9 cellular contexts compared by ENCODE assay signal in the genomic region with DNA sequence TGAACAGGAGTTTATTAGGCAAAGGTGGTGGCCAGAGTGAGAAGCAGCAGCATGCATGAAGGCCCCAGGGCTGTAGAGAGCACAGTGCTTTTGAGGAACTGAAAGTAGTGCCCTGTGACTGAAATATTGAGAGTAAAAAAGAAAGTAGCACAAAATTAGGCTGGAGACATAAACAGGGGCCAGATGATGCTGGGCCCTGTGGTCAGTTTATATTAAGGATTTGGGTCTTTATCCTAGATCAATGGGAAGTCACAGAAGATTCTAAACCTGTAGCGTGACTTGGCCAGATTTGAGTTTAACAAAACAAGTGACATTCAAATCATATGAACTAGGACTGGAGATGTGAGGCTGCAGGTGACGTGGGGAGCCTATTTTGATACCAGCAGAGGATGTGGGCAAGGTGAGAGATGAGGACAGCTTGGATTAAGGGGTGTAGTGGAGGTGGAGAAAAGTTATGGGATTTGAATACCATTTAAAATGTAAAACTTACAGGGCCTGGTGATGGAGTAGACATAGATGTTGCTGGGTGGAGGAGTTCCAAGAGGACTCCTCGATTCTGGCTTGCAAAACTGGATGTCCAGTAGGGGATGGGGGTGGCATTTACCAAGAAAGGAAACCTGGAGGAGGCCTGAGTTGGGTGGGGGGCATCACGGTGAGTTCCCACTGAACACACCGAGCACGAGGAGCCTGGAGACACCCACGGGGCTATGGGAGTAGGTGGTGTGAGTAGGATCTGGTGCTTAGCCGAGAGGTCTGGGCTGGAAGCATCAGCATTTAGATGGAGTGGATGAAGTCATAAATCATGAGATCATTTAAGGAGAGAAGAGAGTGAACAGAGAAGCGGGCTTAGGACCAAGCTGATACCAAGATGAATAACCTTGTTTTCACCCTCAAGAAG. TPM values are rescaled to one million over a fixed set of nuclear protein-coding genes. Genes with fewer than 3 reads are reported as not detected.
DNase-seq lines count a peak whose midpoint lies in the region; ATAC-seq and TF ChIP-seq lines count a peak whose summit lies in the region.
"Had no signal": no experiment of that assay in that cellular context is flagged by ENCODE, and none has a peak within 500 bp of the region (broad histone marks: within the 10 kb centered on the region; RNA-seq: fewer than 3 reads in every experiment).

No MANE protein-coding gene starts in this region.

- H3K4me1 ChIP-seq in right atrium auricular region: no peaks in the 10 kb centered on the region

- ATAC-seq in GM18499 (IDR thresholded peaks at IDR 0.05; ENCODE audit: insufficient read depth, unreplicated experiment): peak; percentile 89
- ATAC-seq in GM21529 (IDR thresholded peaks at IDR 0.05; ENCODE audit: unreplicated experiment): peak; percentile 98
- peak; percentile 96 for ATAC-seq in HG03442 (IDR thresholded peaks at IDR 0.05; ENCODE audit: unreplicated experiment)
- peak; percentile 68 for ATAC-seq in esophagus mucosa

- TF ChIP-seq CTCF in right atrium auricular region (IDR thresholded peaks at IDR 0.05): no peak

- no peaks in the 10 kb centered on the region for H3K36me3 ChIP-seq in right atrium auricular region

- H3K27me3 ChIP-seq in right atrium auricular region: no peaks in the 10 kb centered on the region

- H3K4me3 ChIP-seq in right atrium auricular region: no peak overlapping the region

- no peak for DNase-seq in NCI-H748 treated with DMSO at 0.1 percent for 48 hours (lab: John Stamatoyannopoulos, UW)
- DNase-seq in activated effector memory CD4-positive, alpha-beta T cell treated with Interleukin-2 at 50 U/mL for 16 hours: no peak
- no peak for DNase-seq in NCI-H2029 (lab: John Stamatoyannopoulos, UW)
- no peak for DNase-seq in right atrium auricular region (ENCODE audit: low spot score)
- DNase-seq: stimulated activated CD4-positive, alpha-beta T cell treated with anti-CD3 and anti-CD28 coated beads, Interleukin-4, amount 100 ng/mL, for 24 hours had no signal

- no peak overlapping the region for H3K27ac ChIP-seq in right atrium auricular region

- H3K9me3 ChIP-seq in right atrium auricular region: no peaks in the 10 kb centered on the region

RNA-seq across cellular contexts. Expression of a gene that starts 52.8 kb away (rescaled TPM):
- total RNA-seq in esophagus mucosa: 1.1 TPM
- total RNA-seq in right atrium auricular region: 1 to 10 TPM; 2.1 to 4.9 TPM
